28 cellular contexts compared by ENCODE assay signal in the genomic region with DNA sequence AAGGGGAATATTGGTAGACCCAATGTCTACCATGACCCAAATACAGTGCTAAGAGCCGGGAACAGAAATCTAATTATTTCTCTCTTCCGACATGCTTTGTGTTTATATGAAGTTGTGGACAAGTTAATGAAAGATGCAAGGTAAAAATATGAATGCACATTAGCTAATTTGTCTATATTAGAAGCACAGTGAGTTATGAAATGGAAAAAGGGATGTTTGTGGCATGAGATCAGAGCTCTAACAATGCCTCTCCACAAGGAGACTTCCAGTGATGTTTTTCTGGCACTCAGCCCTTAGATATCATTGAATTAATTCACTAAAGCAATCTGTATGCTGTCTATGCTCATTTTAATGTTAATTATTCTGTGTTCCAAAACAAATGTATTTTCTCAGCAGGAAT.
DNase-seq lines count a peak whose midpoint lies in the region; ATAC-seq and TF ChIP-seq lines count a peak whose summit lies in the region.
"Had no signal": no experiment of that assay in that cellular context is flagged by ENCODE, and none has a peak within 500 bp of the region (broad histone marks: within the 10 kb centered on the region; RNA-seq: fewer than 3 reads in every experiment).

No MANE protein-coding gene starts in this region.

- no peaks in the 10 kb centered on the region for H3K36me3 Mint-ChIP-seq in T-cell
- H3K36me3 Mint-ChIP-seq: activated naive CD4-positive, alpha-beta T cell treated with anti-CD3 and anti-CD28 coated beads, Interleukin-2, amount 50 U/mL, for 72 hours had no signal

- POLR2A ChIA-PET in T-cell (lab: Charles Lee) = no interaction called here

- no peak overlapping the region for H3K27ac Mint-ChIP-seq in T-cell
- H3K27ac Mint-ChIP-seq: activated CD8-positive, alpha-beta T cell treated with anti-CD3 and anti-CD28 coated beads for 36 hours; activated naive CD4-positive, alpha-beta T cell treated with anti-CD3 and anti-CD28 coated beads, Interleukin-2, amount 50 U/mL, for 72 hours; activated T-helper 17 cell treated with anti-CD3 and anti-CD28 coated beads, Interleukin-2, amount 50 U/mL, for 72 hours had no signal

- no peaks in the 10 kb centered on the region for H3K27me3 Mint-ChIP-seq in T-cell
- H3K27me3 Mint-ChIP-seq: activated CD8-positive, alpha-beta T cell treated with anti-CD3 and anti-CD28 coated beads for 36 hours; activated T-helper 17 cell treated with anti-CD3 and anti-CD28 coated beads, Interleukin-2, amount 50 U/mL, for 72 hours had no signal

- CTCF ChIA-PET in T-cell (lab: Charles Lee) = no interaction called here

- in situ Hi-C loops in brain microvascular endothelial cell (cut with HindIII; ENCODE audit: low pct_ligation_motif_present, low sequenced_read_pairs) = no loop called here

- ATAC-seq in T-cell (replicated peaks in 1 of 4) = no peak
- ATAC-seq: A549; activated CD8-positive, alpha-beta T cell treated with anti-CD3 and anti-CD28 coated beads for 36 hours; activated naive CD4-positive, alpha-beta T cell treated with anti-CD3 and anti-CD28 coated beads, Interleukin-2, amount 50 U/mL, for 72 hours; activated T-helper 17 cell treated with anti-CD3 and anti-CD28 coated beads, Interleukin-2, amount 50 U/mL, for 72 hours; mucosa of descending colon; pancreas had no signal

- TF ChIP-seq CTCF in brain microvascular endothelial cell (IDR thresholded peaks at IDR 0.05; ENCODE audit: low read depth, low read length, missing control alignments) = no peak

- no peak overlapping the region for H3K4me3 Mint-ChIP-seq in T-cell
- H3K4me3 Mint-ChIP-seq: activated CD8-positive, alpha-beta T cell treated with anti-CD3 and anti-CD28 coated beads for 36 hours; activated T-helper 17 cell treated with anti-CD3 and anti-CD28 coated beads, Interleukin-2, amount 50 U/mL, for 72 hours; nephron had no signal

- no peak overlapping the region for H3K4me3 ChIP-seq in brain microvascular endothelial cell (ENCODE audit: low read depth, low read length)
- H3K4me3 ChIP-seq: A549, GM23248, mucosa of descending colon, pancreas, Peyer's patch, right atrium auricular region, SJCRH30 had no signal

- no peaks in the 10 kb centered on the region for H3K27me3 ChIP-seq in brain microvascular endothelial cell (replicated peaks)
- H3K27me3 ChIP-seq: pancreas, Peyer's patch, right atrium auricular region had no signal

- H3K9me3 Mint-ChIP-seq in T-cell = peaks cover 0 to 15% (median 10%) of the 10 kb centered on the region in 3 donors
- H3K9me3 Mint-ChIP-seq: nephron had no signal

- no peaks in the 10 kb centered on the region for H3K36me3 ChIP-seq in brain microvascular endothelial cell (replicated peaks)
- H3K36me3 ChIP-seq: pancreas, Peyer's patch, right atrium auricular region, SJCRH30 had no signal

- peak; percentile 5 for DNase-seq in NCI-H2196 (lab: John Stamatoyannopoulos, UW; ENCODE audit: unreplicated experiment)
- no peak for DNase-seq in NCI-H2196 treated with DMSO at 0.1 percent for 48 hours (lab: John Stamatoyannopoulos, UW; ENCODE audit: unreplicated experiment)
- peak; percentile 65 for DNase-seq in NCI-H446 treated with DMSO at 0.1 percent for 48 hours (lab: John Stamatoyannopoulos, UW)
- peak; percentile 47 for DNase-seq in brain microvascular endothelial cell
- peak; percentile 35 for DNase-seq in non-pigmented ciliary epithelial cell (ENCODE audit: low read depth)
- no peak for DNase-seq in T-cell
- DNase-seq in activated gamma-delta T cell treated with Interleukin-2 at 50 U/mL for 16 hours = no peak
- no peak for DNase-seq in SW 1271 (lab: John Stamatoyannopoulos, UW)
- DNase-seq: activated CD4-positive, alpha-beta T cell treated with anti-CD3 and anti-CD28 coated beads for 1 hour; activated CD8-positive, alpha-beta T cell treated with anti-CD3 and anti-CD28 coated beads for 36 hours; aorta; effector CD4-positive, alpha-beta T cell; foreskin fibroblast; GM23248; head of caudate nucleus; mucosa of descending colon; NCI-H1694 treated with DMSO at 0.1 percent for 48 hours; NCI-H510A; pancreas; Peyer's patch; SJCRH30; T-helper 2 cell; trophoblast cell had no signal

- H3K27ac ChIP-seq in brain microvascular endothelial cell = no peak overlapping the region
- H3K27ac ChIP-seq: A549, GM23248, pancreas, Peyer's patch, right atrium auricular region, SJCRH30 had no signal

- H3K4me1 Mint-ChIP-seq in T-cell = no peaks in the 10 kb centered on the region
- H3K4me1 Mint-ChIP-seq: activated T-helper 17 cell treated with anti-CD3 and anti-CD28 coated beads, Interleukin-2, amount 50 U/mL, for 72 hours; nephron had no signal

Comparison
In these comparisons a context has a peak if more than half of its experiments do, and no peak if none do; other contexts are left out.
1. DNase-seq: peak in NCI-H2196 (single experiment), NCI-H446 treated with DMSO at 0.1 percent for 48 hours (single experiment), brain microvascular endothelial cell (single experiment) and non-pigmented ciliary epithelial cell (single experiment); none in NCI-H2196 treated with DMSO at 0.1 percent for 48 hours (single experiment), T-cell (0 of 34), activated gamma-delta T cell treated with Interleukin-2 at 50 U/mL for 16 hours (single experiment) and SW 1271 (0 of 2).